ENCODE assay signal across 8 cellular contexts in genomic region chr19:11293468-11294389, GRCh38. TPM values are rescaled to one million over a fixed set of nuclear protein-coding genes. Genes with fewer than 3 reads are reported as not detected.
DNase-seq lines count a peak whose midpoint lies in the region; ATAC-seq and TF ChIP-seq lines count a peak whose summit lies in the region.

No MANE protein-coding gene starts in this region.

- no peaks in the 10 kb centered on the region for H3K4me1 ChIP-seq in ovary (ENCODE audit: insufficient read depth)
- peaks cover 0 to 12% of the 10 kb centered on the region in 2 donors for H3K4me1 ChIP-seq in thoracic aorta (ENCODE audit: control insufficient read depth in 1 of 2, low read depth in 2 of 2)

- H3K4me3 ChIP-seq in ovary (peak overlapping the region; percentile 13), thoracic aorta (peak overlapping the region; percentile 48)

- intact Hi-C loops in head of caudate nucleus (cut with DNase I) (loop anchor here (5.0 to 10.0 kb wide), 3 partner anchors 51 to 191 kb away; partner anchors contain the start of genes CCDC159, ELAVL3 and TMEM205), ovary (cut with DNase I) (loop anchor here in 3 of 4 donors (2.0 to 10.0 kb wide), 7 partner anchors 44 to 291 kb away; partner anchors contain the start of genes ELAVL3 (in 1 of the 3), EPOR (in 1 of the 3) and RAB3D (in 1 of the 3))

- TF ChIP-seq POLR2A in ovary (IDR thresholded peaks at IDR 0.05), result no peak

- no peaks in the 10 kb centered on the region for H3K9me3 Mint-ChIP-seq in activated naive CD4-positive, alpha-beta T cell treated with anti-CD3 and anti-CD28 coated beads, Interleukin-2, amount 50 U/mL, for 72 hours

- 3% methylated on average over 39 to 41 of the region's 41 CpGs for WGBS in ovary, 3 donors

- no peaks in the 10 kb centered on the region for H3K36me3 Mint-ChIP-seq in activated naive CD4-positive, alpha-beta T cell treated with anti-CD3 and anti-CD28 coated beads, Interleukin-2, amount 50 U/mL, for 72 hours

- ATAC-seq in SK-N-SH treated with all-trans-retinoic acid at 6 μM for 48 hours (peak; percentile 97), thoracic aorta (ENCODE audit: insufficient number of reproducible peaks, low FRiP score, low read depth) (peak; percentile 84)
- peak; percentile 99 to 100 for ATAC-seq in activated naive CD4-positive, alpha-beta T cell treated with anti-CD3 and anti-CD28 coated beads, Interleukin-2, amount 50 U/mL, for 72 hours

- H3K27ac Mint-ChIP-seq in activated naive CD4-positive, alpha-beta T cell treated with anti-CD3 and anti-CD28 coated beads, Interleukin-2, amount 50 U/mL, for 72 hours, result no peak overlapping the region

- no peak overlapping the region for H3K27ac ChIP-seq in ovary
- peak overlapping the region; percentile 50 to 55 for H3K27ac ChIP-seq in thoracic aorta

- H3K36me3 ChIP-seq in ovary, result no peaks in the 10 kb centered on the region
- no peaks in the 10 kb centered on the region for H3K36me3 ChIP-seq in thoracic aorta

- H3K9me3 ChIP-seq in ovary, result no peaks in the 10 kb centered on the region
- no peaks in the 10 kb centered on the region for H3K9me3 ChIP-seq in thoracic aorta

- peak; percentile 81 for DNase-seq in NK-92 treated with Interleukin-12 subunit alpha and Interleukin-12 subunit beta, amount 100 ng/mL, for 24 hours (lab: John Stamatoyannopoulos, UW)
- no peak for DNase-seq in NK-92 (lab: John Stamatoyannopoulos, UW; ENCODE audit: unreplicated experiment)
- DNase-seq in NCI-H1092 (lab: John Stamatoyannopoulos, UW), result peak; percentile 68
- DNase-seq in activated naive CD4-positive, alpha-beta T cell treated with anti-CD3 and anti-CD28 coated beads, Interleukin-2, amount 50 U/mL, for 72 hours (ENCODE audit: low spot score in 2 of 2), result peak; percentile 83 to 95
- peak; percentile 78 to 96 (median 92) for DNase-seq in head of caudate nucleus
- peak; percentile 91 to 97 (median 93) for DNase-seq in ovary
- peak; percentile 93 for DNase-seq in thoracic aorta (ENCODE audit: low spot score)

- no peaks in the 10 kb centered on the region for H3K27me3 ChIP-seq in ovary
- H3K27me3 ChIP-seq in thoracic aorta (replicated peaks; ENCODE audit: insufficient read depth), result no peaks in the 10 kb centered on the region

- TF ChIP-seq CTCF in ovary (IDR thresholded peaks at IDR 0.05) (peak; percentile 85 to 98 (median 97)), thoracic aorta (IDR thresholded peaks at IDR 0.05) (peak; percentile 99)

- no peak for TF ChIP-seq EP300 in ovary (IDR thresholded peaks at IDR 0.05)

TF ChIP-seq in SK-N-SH treated with all-trans-retinoic acid at 6 μM for 48 hours, 23 proteins besides CTCF, POLR2A, EP300 and RAD21:
- TF ChIP-seq PATZ1 (CRISPR knock-in tag; IDR thresholded peaks at IDR 0.05; ENCODE audit: borderline replicate concordance) (no peak), CSDC2 (CRISPR knock-in tag; IDR thresholded peaks at IDR 0.05) (no peak), ZNF565 (CRISPR knock-in tag; conservative IDR thresholded peaks at IDR 0.05; ENCODE audit: low read depth) (no peak), POU6F1 (CRISPR knock-in tag; IDR thresholded peaks at IDR 0.05; ENCODE audit: borderline replicate concordance, low read depth) (no peak), ESRRG (CRISPR knock-in tag; IDR thresholded peaks at IDR 0.05) (no peak), RARB (CRISPR knock-in tag; IDR thresholded peaks at IDR 0.05) (no peak), BACH2 (CRISPR knock-in tag; IDR thresholded peaks at IDR 0.05; ENCODE audit: borderline replicate concordance) (no peak), ARNTL (CRISPR knock-in tag; IDR thresholded peaks at IDR 0.05; ENCODE audit: borderline replicate concordance, low read depth) (no peak), TOX (CRISPR knock-in tag; IDR thresholded peaks at IDR 0.05; ENCODE audit: borderline replicate concordance) (no peak)

RNA-seq across cellular contexts. Expression of gene TSPAN16, which starts 2.2 kb away (rescaled TPM):
- total RNA-seq in activated naive CD4-positive, alpha-beta T cell treated with anti-CD3 and anti-CD28 coated beads, Interleukin-2, amount 50 U/mL, for 72 hours, result not detected
- total RNA-seq in ovary (not detected), thoracic aorta (not detected)
- polyA plus RNA-seq in ovary, result not detected

RNA-seq across cellular contexts. Expression of gene DOCK6, which starts 31.4 kb away (rescaled TPM):
- 10 to 100 TPM in 1 of 2 donors, 1 to 10 TPM in 1; 2.0 to 17.4 TPM for total RNA-seq in activated naive CD4-positive, alpha-beta T cell treated with anti-CD3 and anti-CD28 coated beads, Interleukin-2, amount 50 U/mL, for 72 hours
- total RNA-seq in ovary (10 to 100 TPM; 17.2 to 60.0 (median 38.0) TPM), thoracic aorta (10 to 100 TPM; 30.5 to 49.3 TPM)
- polyA plus RNA-seq in ovary, result 10 to 100 TPM; 12.8 to 18.0 TPM

RNA-seq across cellular contexts. Expression of gene RAB3D, which starts 45.7 kb away (rescaled TPM):
- 10 to 100 TPM in 1 of 2 donors, 1 to 10 TPM in 1; 3.9 to 19.3 TPM for total RNA-seq in activated naive CD4-positive, alpha-beta T cell treated with anti-CD3 and anti-CD28 coated beads, Interleukin-2, amount 50 U/mL, for 72 hours
- total RNA-seq in ovary (10 to 100 TPM in 5 of 7 donors, 1 to 10 TPM in 2; 6.8 to 27.2 (median 17.3) TPM), thoracic aorta (10 to 100 TPM; 14.2 to 20.4 TPM)
- 1 to 10 TPM; 4.7 to 9.1 TPM for polyA plus RNA-seq in ovary

RNA-seq across cellular contexts. Expression of gene TMEM205, which starts 52.3 kb away (rescaled TPM):
- 10 to 100 TPM; 29.9 to 36.4 TPM for total RNA-seq in activated naive CD4-positive, alpha-beta T cell treated with anti-CD3 and anti-CD28 coated beads, Interleukin-2, amount 50 U/mL, for 72 hours
- 100 to 1,000 TPM in 2 of 7 donors, 10 to 100 TPM in 5; 64.0 to 296 (median 80.5) TPM for total RNA-seq in ovary
- polyA plus RNA-seq in ovary, result 10 to 100 TPM; 71.4 to 99.5 TPM
- 100 to 1,000 TPM; 103 to 144 TPM for total RNA-seq in thoracic aorta

RNA-seq across cellular contexts. Expression of gene CCDC159, which starts 52.6 kb away (rescaled TPM):
- 10 to 100 TPM; 16.6 to 28.8 TPM for total RNA-seq in activated naive CD4-positive, alpha-beta T cell treated with anti-CD3 and anti-CD28 coated beads, Interleukin-2, amount 50 U/mL, for 72 hours
- total RNA-seq in ovary (10 to 100 TPM; 21.0 to 38.6 (median 30.2) TPM), thoracic aorta (10 to 100 TPM; 15.1 to 21.8 TPM)
- polyA plus RNA-seq in ovary, result 10 to 100 TPM; 31.9 to 41.9 TPM

Comparison
In these comparisons a context has a peak if more than half of its experiments do, and no peak if none do; other contexts are left out.
1. H3K27ac ChIP-seq: peak in thoracic aorta (2 of 2); none in ovary (0 of 2).
2. Peak in every context shown above with its lines, with median percentiles within 50 percentile points of each other: ATAC-seq.